8 cellular contexts compared by ENCODE assay signal in the genomic region with DNA sequence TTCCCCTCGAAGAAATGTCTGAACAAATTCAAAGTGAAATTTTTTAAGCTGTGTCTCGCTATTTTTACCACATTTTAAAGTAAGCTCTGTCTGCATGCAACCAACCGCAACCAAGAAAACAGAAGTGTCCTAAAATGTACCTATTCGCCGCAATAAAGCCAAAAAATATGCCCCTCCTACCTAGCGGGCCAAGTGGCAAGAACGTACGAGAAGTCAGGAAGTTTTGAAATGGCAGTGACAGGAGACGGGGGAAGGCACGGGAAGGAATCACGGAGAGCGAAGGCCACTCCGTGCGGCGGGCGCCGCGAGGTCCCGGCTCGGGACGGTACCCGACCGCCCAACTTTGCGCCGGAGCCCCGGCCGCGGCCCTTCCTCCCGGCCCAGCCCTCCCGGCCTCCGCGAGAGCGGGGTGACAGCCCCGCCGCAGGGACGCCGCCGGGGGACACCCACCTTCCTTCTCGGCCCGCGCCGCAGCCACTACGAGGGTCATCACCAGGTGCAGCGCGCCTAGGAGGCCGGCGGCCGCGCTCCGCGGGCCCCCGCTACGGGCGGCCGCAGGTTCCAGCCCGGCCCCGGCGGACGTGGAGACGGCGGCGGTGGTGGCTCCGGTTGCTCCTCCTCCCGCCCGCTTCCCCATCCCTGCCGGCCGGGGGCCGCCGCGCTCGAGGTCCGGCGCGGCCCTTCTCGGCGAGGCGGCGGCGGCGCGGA. TPM values are rescaled to one million over a fixed set of nuclear protein-coding genes. Genes with fewer than 3 reads are reported as not detected.
DNase-seq lines count a peak whose midpoint lies in the region; ATAC-seq and TF ChIP-seq lines count a peak whose summit lies in the region.

No MANE protein-coding gene starts in this region.

- H3K18ac ChIP-seq in H9 (ENCODE audit: insufficient read length, low read depth, low read length), result no peak overlapping the region

- H3K4me2 ChIP-seq in H9 (ENCODE audit: insufficient read depth, insufficient read length, low read length) (peak overlapping the region; percentile 93), Loucy (ENCODE audit: low read depth, low read length, poor library complexity, severe bottlenecking) (peak overlapping the region; percentile 87)

- H3K9me2 ChIP-seq in Loucy (replicated peaks; ENCODE audit: low read depth, low read length), result no peaks in the 10 kb centered on the region

- no peak overlapping the region for H3K27ac ChIP-seq in H9 (ENCODE audit: insufficient read length, low read depth, low read length)
- peak overlapping the region; percentile 98 for H3K27ac ChIP-seq in VCaP
- peak overlapping the region; percentile 98 for H3K27ac ChIP-seq in caudate nucleus (ENCODE audit: low read depth, low read length)
- H3K27ac ChIP-seq in left lung, result peak overlapping the region; percentile 97 to 98

- no peak overlapping the region for H2BK20ac ChIP-seq in H9 (ENCODE audit: low read depth, low read length, poor library complexity, severe bottlenecking)

- H3K4me1 ChIP-seq in H9 (ENCODE audit: insufficient read depth, low read length), result no peaks in the 10 kb centered on the region; the same call in 1 of the 2 replicates
- H3K4me1 ChIP-seq in Loucy (ENCODE audit: insufficient read depth, low read length, poor library complexity, severe bottlenecking), result peaks cover 43% of the 10 kb centered on the region
- H3K4me1 ChIP-seq in left lung, result peaks cover 15 to 50% of the 10 kb centered on the region in 2 donors

- H3K4ac ChIP-seq in H9 (ENCODE audit: low read depth, low read length), result no peak overlapping the region

- no peak overlapping the region for H2AK5ac ChIP-seq in H9 (ENCODE audit: insufficient read length, low read length)

- H3K27me3 Mint-ChIP-seq in H9 (ENCODE audit: low read depth), result peaks cover 3% of the 10 kb centered on the region

- no peak overlapping the region for H2BK15ac ChIP-seq in H9 (ENCODE audit: low read depth, low read length)

- no peaks in the 10 kb centered on the region for H3K9me3 Mint-ChIP-seq in H9

- H3K9ac ChIP-seq in H9 (ENCODE audit: extremely low read depth, insufficient read length, low read length) (peak overlapping the region; percentile 79), Loucy (ENCODE audit: low read depth, low read length, poor library complexity, severe bottlenecking) (peak overlapping the region; percentile 88)

- peak; percentile 87 for DNase-seq in GM12864 (ENCODE audit: low read depth)
- no peak for DNase-seq in H9
- peak in 30 of 61 donors; percentile 8 to 71 (median 52) for DNase-seq in caudate nucleus (lab: John Stamatoyannopoulos, UW)
- peak; percentile 61 to 92 for DNase-seq in left lung
- peak; percentile 34 to 45 for DNase-seq in stimulated activated CD4-positive, alpha-beta T cell treated with anti-CD3 and anti-CD28 coated beads, Interleukin-4, amount 100 ng/mL, for 4 hours
- DNase-seq in NCI-H2029 treated with DMSO at 0.1 percent for 48 hours (lab: John Stamatoyannopoulos, UW), result no peak

- H3T11ph ChIP-seq in H9 (ENCODE audit: low read length), result no peak overlapping the region

- H2BK12ac ChIP-seq in H9 (ENCODE audit: insufficient read length, low read depth, low read length), result no peak overlapping the region

- TF ChIP-seq CTCF in GM12864 (IDR thresholded peaks at IDR 0.05; ENCODE audit: low read depth, low read length, missing control alignments), result no peak
- no peak for TF ChIP-seq CTCF in H9 (conservative IDR thresholded peaks at IDR 0.05)
- no peak for TF ChIP-seq CTCF in Loucy (conservative IDR thresholded peaks at IDR 0.05; ENCODE audit: low read length)
- TF ChIP-seq CTCF in VCaP (conservative IDR thresholded peaks at IDR 0.05), result no peak
- no peak for TF ChIP-seq CTCF in left lung (IDR thresholded peaks at IDR 0.05)

- H2AFZ ChIP-seq in H9 (ENCODE audit: low read length) (no peak overlapping the region), Loucy (ENCODE audit: low read length) (peak overlapping the region; percentile 98)

- H3K4me3 ChIP-seq in GM12864 (ENCODE audit: low read depth, low read length), result peak overlapping the region; percentile 75
- H3K4me3 ChIP-seq in Loucy (ENCODE audit: low read length, poor library complexity, severe bottlenecking), result peak overlapping the region; percentile 95
- H3K4me3 ChIP-seq in left lung, result peak overlapping the region; percentile 70 to 80

- no peak overlapping the region for H3K27ac Mint-ChIP-seq in H9

- no peaks in the 10 kb centered on the region for H3F3A ChIP-seq in Loucy (ENCODE audit: low read depth)

- no peak overlapping the region for H2BK120ac ChIP-seq in H9 (ENCODE audit: low read depth, low read length, poor library complexity, severe bottlenecking)

- H3K27me3 ChIP-seq in H9 (ENCODE audit: insufficient read depth, low read length), result no peaks in the 10 kb centered on the region
- no peaks in the 10 kb centered on the region for H3K27me3 ChIP-seq in Loucy (ENCODE audit: insufficient read depth, low read length, poor library complexity, severe bottlenecking)
- no peaks in the 10 kb centered on the region for H3K27me3 ChIP-seq in left lung

- peaks cover 4% of the 10 kb centered on the region for H3K23me2 ChIP-seq in H9 (ENCODE audit: insufficient read length, low read depth, low read length, poor library complexity, severe bottlenecking)

- H3K4me3 Mint-ChIP-seq in H9, result peak overlapping the region; percentile 89 to 96

- H3K14ac ChIP-seq in H9 (ENCODE audit: insufficient read depth, low read length), result peak overlapping the region; percentile 74; the same call in 1 of the 2 replicates

- H4K5ac ChIP-seq in H9 (ENCODE audit: insufficient read length, low read depth, low read length), result no peak overlapping the region

- no peak overlapping the region for H4K91ac ChIP-seq in H9 (ENCODE audit: insufficient read length, low read depth, low read length)

- H4K8ac ChIP-seq in H9 (replicated peaks; ENCODE audit: insufficient read length, low read depth, low read length), result no peak overlapping the region

- peaks cover 25 to 32% of the 10 kb centered on the region in 2 experiments for H3K4me1 Mint-ChIP-seq in H9

- no peak overlapping the region for H2BK5ac ChIP-seq in H9 (ENCODE audit: insufficient read length, low read length)

- H3K56ac ChIP-seq in H9 (ENCODE audit: insufficient read length, low read depth, low read length), result no peak overlapping the region

- H3K36me3 Mint-ChIP-seq in H9 (ENCODE audit: insufficient read depth in 1 of 3, low read depth in 3 of 3), result no peaks in the 10 kb centered on the region; a peak in 1 of 7 replicates

- intact Hi-C loops in left lung (cut with DNase I), result no loop called here

- H3K36me3 ChIP-seq in Loucy (ENCODE audit: insufficient read depth, low read length) (no peaks in the 10 kb centered on the region), left lung (no peaks in the 10 kb centered on the region)

- H3K9me3 ChIP-seq in H9 (ENCODE audit: control insufficient read depth, low read depth, low read length), result no peaks in the 10 kb centered on the region
- no peaks in the 10 kb centered on the region for H3K9me3 ChIP-seq in Loucy (ENCODE audit: insufficient read depth, low read depth, low read length)
- H3K9me3 ChIP-seq in left lung, result no peaks in the 10 kb centered on the region

- H4K20me1 ChIP-seq in H9 (ENCODE audit: control insufficient read depth, insufficient read depth, insufficient read length) (no peaks in the 10 kb centered on the region), Loucy (ENCODE audit: insufficient read depth, low read length, poor library complexity, severe bottlenecking) (peaks cover 47% of the 10 kb centered on the region)

- H3K79me2 ChIP-seq in H9 (ENCODE audit: insufficient read depth, low read length) (peaks cover 7% of the 10 kb centered on the region; the same call in 1 of the 2 replicates), Loucy (ENCODE audit: insufficient read depth, low read length) (peaks cover 49% of the 10 kb centered on the region)

- peak; percentile 41 for ATAC-seq in left lung

- no CpG with 5 or more reads among the region's 81 CpGs for WGBS in H9 (ENCODE audit: extremely low coverage, insufficient read length, low lambda C conversion rate)

- peaks cover 2% of the 10 kb centered on the region for H3K79me1 ChIP-seq in H9 (ENCODE audit: insufficient read depth, low read depth, low read length, poor library complexity, severe bottlenecking)

- H3K23ac ChIP-seq in H9 (ENCODE audit: insufficient read length, low read depth, low read length), result no peak overlapping the region

RNA-seq across cellular contexts. Expression of gene TMEM131, which starts 0.6 kb away (rescaled TPM):
- total RNA-seq in H9 (2021) (20.9 and 22.3 TPM in 2 replicates), left lung (10 to 100 TPM; 43.9 to 44.6 TPM)

Comparison
In these comparisons a context has a peak if more than half of its experiments do, and no peak if none do; other contexts are left out.
1. DNase-seq: peak in GM12864 (single experiment), left lung (2 of 2) and stimulated activated CD4-positive, alpha-beta T cell treated with anti-CD3 and anti-CD28 coated beads, Interleukin-4, amount 100 ng/mL, for 4 hours (2 of 2); none in H9 (single experiment) and NCI-H2029 treated with DMSO at 0.1 percent for 48 hours (single experiment).
2. Peak in every context shown above with its lines, with median percentiles within 50 percentile points of each other: H3K4me3 ChIP-seq.